22 cellular contexts compared by ENCODE assay signal in genomic region chr4:1409806-1410425, GRCh38. TPM values are rescaled to one million over a fixed set of nuclear protein-coding genes. Genes with fewer than 3 reads are reported as not detected.
DNase-seq lines count a peak whose midpoint lies in the region; ATAC-seq and TF ChIP-seq lines count a peak whose summit lies in the region.
"Had no signal": no experiment of that assay in that cellular context is flagged by ENCODE, and none has a peak within 500 bp of the region (broad histone marks: within the 10 kb centered on the region; RNA-seq: fewer than 3 reads in every experiment).

No MANE protein-coding gene starts in this region.

- H3K4me3 ChIP-seq in body of pancreas (no peak overlapping the region), brain microvascular endothelial cell (ENCODE audit: low read depth, low read length) (no peak overlapping the region)
- H3K4me3 ChIP-seq: GM23248, pancreas, SJCRH30, thoracic aorta had no signal

- TF ChIP-seq POLR2A in body of pancreas (IDR thresholded peaks at IDR 0.05), result no peak

- DNase-seq in Right ventricle myocardium superior, result peak; percentile 24
- no peak for DNase-seq in Right ventricle myocardium inferior (ENCODE audit: missing footprints)
- peak; percentile 32 for DNase-seq in GM20000 (ENCODE audit: low spot score)
- DNase-seq in epidermal melanocyte (ENCODE audit: insufficient read length, low spot score), result peak; percentile 15
- no peak for DNase-seq in body of pancreas
- no peak for DNase-seq in brain microvascular endothelial cell
- DNase-seq: BE2C, NCI-H1092, NCI-H1694 treated with DMSO at 0.1 percent for 48 hours, NCI-H2171 treated with DMSO at 0.1 percent for 48 hours, NCI-H510A had no signal

- H3K9me3 ChIP-seq in body of pancreas, result no peaks in the 10 kb centered on the region
- H3K9me3 ChIP-seq: BE2C, pancreas, SJCRH30, thoracic aorta had no signal

- in situ Hi-C loops in brain microvascular endothelial cell (cut with HindIII; ENCODE audit: low pct_ligation_motif_present, low sequenced_read_pairs), result no loop called here

- H3K27me3 ChIP-seq in body of pancreas (peaks cover 0 to 48% of the 10 kb centered on the region in 2 donors), brain microvascular endothelial cell (replicated peaks) (peaks cover 55% of the 10 kb centered on the region)
- H3K27me3 ChIP-seq: SJCRH30 had no signal

- intact Hi-C loops in Right ventricle myocardium superior (cut with DNase I) (no loop called here), Right ventricle myocardium inferior (cut with DNase I) (no loop called here), body of pancreas (cut with DNase I) (no loop called here)

- H3K4me1 ChIP-seq in body of pancreas, result peaks cover 10% of the 10 kb centered on the region
- H3K4me1 ChIP-seq: BE2C, pancreas, SJCRH30 had no signal

- ATAC-seq in Right ventricle myocardium superior (ENCODE audit: poor library complexity) (no peak), Right ventricle myocardium inferior (no peak), body of pancreas (no peak), HG02973 (IDR thresholded peaks at IDR 0.05; ENCODE audit: unreplicated experiment) (no peak)

- H3K27ac ChIP-seq in body of pancreas, result no peak overlapping the region
- no peak overlapping the region for H3K27ac ChIP-seq in brain microvascular endothelial cell
- H3K27ac ChIP-seq: GM23248, pancreas, SJCRH30, thoracic aorta had no signal

- H3K36me3 ChIP-seq in body of pancreas (replicated peaks in 1 of 2; ENCODE audit: insufficient read depth in 1 of 2, low read depth in 2 of 2) (no peaks in the 10 kb centered on the region), brain microvascular endothelial cell (replicated peaks) (no peaks in the 10 kb centered on the region)
- H3K36me3 ChIP-seq: BE2C, pancreas, SJCRH30, thoracic aorta had no signal

- WGBS in body of pancreas, 2 donors, result 20 to 31% methylated on average over 18 to 21 of the region's 22 CpGs

- TF ChIP-seq CTCF in GM20000 (IDR thresholded peaks at IDR 0.05; ENCODE audit: extremely low read depth, missing control alignments) (no peak), body of pancreas (IDR thresholded peaks at IDR 0.05) (no peak), brain microvascular endothelial cell (IDR thresholded peaks at IDR 0.05; ENCODE audit: low read depth, low read length, missing control alignments) (no peak)

RNA-seq across cellular contexts. Expression of gene NKX1-1, which starts 3.7 kb away (rescaled TPM):
- total RNA-seq in Right ventricle myocardium superior (not detected), Right ventricle myocardium inferior (not detected), body of pancreas (not detected)
- total RNA-seq: activated T-helper 2 cell treated with anti-CD3 and anti-CD28 coated beads, Interferon-gamma antibody, Interleukin-2, Interleukin-4, amounts not matched to agents 10 μg/mL and 5 μg/mL and 100 μg/mL, durations not matched to agents 14 hours and 24 hours and 36 hours; CD8-positive, alpha-beta T cell; epithelial cell of proximal tubule; glomerular endothelial cell; GM23248; M059J; pancreas; SJCRH30; T-cell; thoracic aorta had no signal

Comparison
In these comparisons a context has a peak if more than half of its experiments do, and no peak if none do; other contexts are left out.
1. DNase-seq: peak in Right ventricle myocardium superior (single experiment), GM20000 (single experiment) and epidermal melanocyte (single experiment); none in Right ventricle myocardium inferior (single experiment), body of pancreas (0 of 4) and brain microvascular endothelial cell (single experiment).